In genomic region chr17:7574176-7574953, GRCh38 we compare ENCODE assay signal across 8 cellular contexts. TPM values are rescaled to one million over a fixed set of nuclear protein-coding genes. Genes with fewer than 3 reads are reported as not detected.
DNase-seq lines count a peak whose midpoint lies in the region; ATAC-seq and TF ChIP-seq lines count a peak whose summit lies in the region.

No MANE protein-coding gene starts in this region.

- TF ChIP-seq POLR2A in testis (IDR thresholded peaks at IDR 0.05) = no peak

- H3K27me3 Mint-ChIP-seq in activated CD8-positive, alpha-beta memory T cell treated with anti-CD3 and anti-CD28 coated beads, Interleukin-2, amount 10 ng/mL, durations not matched to agents 7 days and 5 days = no peaks in the 10 kb centered on the region
- H3K27me3 Mint-ChIP-seq in activated naive CD8-positive, alpha-beta T cell treated with anti-CD3 and anti-CD28 coated beads, Interleukin-2, amount 50 U/mL, for 24 hours = peaks cover 6% of the 10 kb centered on the region

- CTCF ChIA-PET in activated CD8-positive, alpha-beta memory T cell treated with anti-CD3 and anti-CD28 coated beads, Interleukin-2, amount 10 ng/mL, durations not matched to agents 7 days and 5 days (lab: Charles Lee) = interaction anchor here (1.4 to 3.1 kb wide), 5 partner anchors 10 to 219 kb away, joined by 5 to 15 read pairs (median 11); partner anchors contain the start of genes MPDU1, SENP3, SOX15 and TMEM95

- H3K9me3 Mint-ChIP-seq in activated CD8-positive, alpha-beta memory T cell treated with anti-CD3 and anti-CD28 coated beads, Interleukin-2, amount 10 ng/mL, durations not matched to agents 7 days and 5 days (ENCODE audit: low read depth) = no peaks in the 10 kb centered on the region
- H3K9me3 Mint-ChIP-seq in activated naive CD8-positive, alpha-beta T cell treated with anti-CD3 and anti-CD28 coated beads, Interleukin-2, amount 50 U/mL, for 24 hours = no peaks in the 10 kb centered on the region

- H3K27ac ChIP-seq in testis = peak overlapping the region in 1 of 2 donors; percentile 99

- H3K27me3 ChIP-seq in kidney epithelial cell (ENCODE audit: control insufficient read depth, insufficient read depth, low read length) (no peaks in the 10 kb centered on the region), testis (no peaks in the 10 kb centered on the region)

- 15 to 25% methylated on average over 14 to 15 of the region's 15 CpGs for WGBS in testis, 2 donors

- ATAC-seq in activated CD8-positive, alpha-beta memory T cell treated with anti-CD3 and anti-CD28 coated beads, Interleukin-2, amount 10 ng/mL, durations not matched to agents 7 days and 5 days = no peak
- no peak for ATAC-seq in activated naive CD8-positive, alpha-beta T cell treated with anti-CD3 and anti-CD28 coated beads, Interleukin-2, amount 50 U/mL, for 24 hours
- no peak for ATAC-seq in GM21447 (IDR thresholded peaks at IDR 0.05; ENCODE audit: unreplicated experiment)

- peaks cover 72% of the 10 kb centered on the region for H3K36me3 Mint-ChIP-seq in activated CD8-positive, alpha-beta memory T cell treated with anti-CD3 and anti-CD28 coated beads, Interleukin-2, amount 10 ng/mL, durations not matched to agents 7 days and 5 days
- peaks cover 82% of the 10 kb centered on the region for H3K36me3 Mint-ChIP-seq in activated naive CD8-positive, alpha-beta T cell treated with anti-CD3 and anti-CD28 coated beads, Interleukin-2, amount 50 U/mL, for 24 hours (ENCODE audit: low read depth)

- H3K4me1 ChIP-seq in testis = peaks cover 21% of the 10 kb centered on the region

- in situ Hi-C loops in KBM-7 (cut with MboI; ENCODE audit: low pct_unique_long_range_greater_than_20kb, low sequenced_read_pairs) = no loop called here

- peak overlapping the region; percentile 95 for H3K4me3 Mint-ChIP-seq in activated CD8-positive, alpha-beta memory T cell treated with anti-CD3 and anti-CD28 coated beads, Interleukin-2, amount 10 ng/mL, durations not matched to agents 7 days and 5 days
- peak overlapping the region; percentile 91 for H3K4me3 Mint-ChIP-seq in activated naive CD8-positive, alpha-beta T cell treated with anti-CD3 and anti-CD28 coated beads, Interleukin-2, amount 50 U/mL, for 24 hours

- peak overlapping the region; percentile 66 for H3K27ac Mint-ChIP-seq in activated CD8-positive, alpha-beta memory T cell treated with anti-CD3 and anti-CD28 coated beads, Interleukin-2, amount 10 ng/mL, durations not matched to agents 7 days and 5 days
- peak overlapping the region; percentile 100 for H3K27ac Mint-ChIP-seq in activated naive CD8-positive, alpha-beta T cell treated with anti-CD3 and anti-CD28 coated beads, Interleukin-2, amount 50 U/mL, for 24 hours

- H3K4me3 ChIP-seq in kidney epithelial cell (ENCODE audit: low read depth, low read length) = peak overlapping the region; percentile 82
- H3K4me3 ChIP-seq in testis = peak overlapping the region; percentile 100

- peaks cover 13% of the 10 kb centered on the region for H3K36me3 ChIP-seq in kidney epithelial cell (ENCODE audit: control insufficient read depth, insufficient read depth, low read length)
- no peaks in the 10 kb centered on the region for H3K36me3 ChIP-seq in testis (ENCODE audit: low read depth, missing control alignments)

- H3K4me1 Mint-ChIP-seq in activated CD8-positive, alpha-beta memory T cell treated with anti-CD3 and anti-CD28 coated beads, Interleukin-2, amount 10 ng/mL, durations not matched to agents 7 days and 5 days = peaks cover 67% of the 10 kb centered on the region
- H3K4me1 Mint-ChIP-seq in activated naive CD8-positive, alpha-beta T cell treated with anti-CD3 and anti-CD28 coated beads, Interleukin-2, amount 50 U/mL, for 24 hours = peaks cover 70% of the 10 kb centered on the region

- intact Hi-C loops in testis (cut with DNase I; ENCODE audit: low total_unique reads) = no loop called here

- peak; percentile 39 for DNase-seq in activated CD8-positive, alpha-beta memory T cell treated with anti-CD3 and anti-CD28 coated beads, Interleukin-2, amount 10 ng/mL, durations not matched to agents 7 days and 5 days
- no peak for DNase-seq in activated CD8-positive, alpha-beta memory T cell treated with anti-CD3 and anti-CD28 coated beads, Interleukin-2, amount 50 U/mL, for 48 hours
- DNase-seq in activated naive CD8-positive, alpha-beta T cell treated with anti-CD3 and anti-CD28 coated beads, Interleukin-2, amount 50 U/mL, for 24 hours = no peak
- DNase-seq in kidney epithelial cell (ENCODE audit: low read depth) (no peak), testis (no peak), KBM-7 (no peak), iPS-NIHi7 (ENCODE audit: extremely low spot score) (no peak)

- no peaks in the 10 kb centered on the region for H3K9me3 ChIP-seq in testis

- TF ChIP-seq CTCF in kidney epithelial cell (IDR thresholded peaks at IDR 0.05; ENCODE audit: insufficient read depth, low read length, poor library complexity, severe bottlenecking) (no peak), testis (IDR thresholded peaks at IDR 0.05) (no peak)

RNA-seq across cellular contexts. Expression of gene CD68, which starts 5.1 kb away (rescaled TPM):
- 10 to 100 TPM in 1 of 2 experiments, 1 to 10 TPM in 1; 10.0 to 26.7 TPM for total RNA-seq in activated CD8-positive, alpha-beta memory T cell treated with anti-CD3 and anti-CD28 coated beads, Interleukin-2, amount 10 ng/mL, durations not matched to agents 7 days and 5 days
- total RNA-seq in kidney epithelial cell = 7.4 and 8.7 TPM in 2 replicates
- 1 to 10 TPM; 2.0 to 6.4 TPM for total RNA-seq in testis
- polyA plus RNA-seq in testis (ENCODE audit: insufficient read depth, low read depth, low replicate concordance) = 54.8 TPM

RNA-seq across cellular contexts. Expression of gene MPDU1, which starts 9.3 kb away (rescaled TPM):
- 10 to 100 TPM; 57.6 to 76.9 TPM for total RNA-seq in activated CD8-positive, alpha-beta memory T cell treated with anti-CD3 and anti-CD28 coated beads, Interleukin-2, amount 10 ng/mL, durations not matched to agents 7 days and 5 days
- total RNA-seq in kidney epithelial cell = 161 and 187 TPM in 2 replicates
- total RNA-seq in testis = 10 to 100 TPM; 55.7 to 88.7 TPM
- polyA plus RNA-seq in testis (ENCODE audit: insufficient read depth, low read depth, low replicate concordance) = 60.9 TPM

RNA-seq across cellular contexts. Expression of gene SENP3, which starts 12.6 kb away (rescaled TPM):
- total RNA-seq in activated CD8-positive, alpha-beta memory T cell treated with anti-CD3 and anti-CD28 coated beads, Interleukin-2, amount 10 ng/mL, durations not matched to agents 7 days and 5 days = 10 to 100 TPM; 55.7 to 70.9 TPM
- 107 and 109 TPM in 2 replicates for total RNA-seq in kidney epithelial cell
- total RNA-seq in testis = 10 to 100 TPM; 77.4 to 83.5 TPM
- polyA plus RNA-seq in testis (ENCODE audit: insufficient read depth, low read depth, low replicate concordance) = 108 TPM

RNA-seq across cellular contexts. Expression of gene SOX15, which starts 15.5 kb away (rescaled TPM):
- under 1 TPM; 0.21 to 0.35 TPM for total RNA-seq in activated CD8-positive, alpha-beta memory T cell treated with anti-CD3 and anti-CD28 coated beads, Interleukin-2, amount 10 ng/mL, durations not matched to agents 7 days and 5 days
- 1.8 and 3.4 TPM in 2 replicates for total RNA-seq in kidney epithelial cell
- total RNA-seq in testis = 1 to 10 TPM; 2.8 to 4.0 TPM
- polyA plus RNA-seq in testis (ENCODE audit: insufficient read depth, low read depth, low replicate concordance) = 2.6 TPM

RNA-seq across cellular contexts. Expression of gene TNFSF13, which starts 15.8 kb away (rescaled TPM):
- 1 to 10 TPM; 2.2 to 2.5 TPM for total RNA-seq in activated CD8-positive, alpha-beta memory T cell treated with anti-CD3 and anti-CD28 coated beads, Interleukin-2, amount 10 ng/mL, durations not matched to agents 7 days and 5 days
- 13.5 and 14.3 TPM in 2 replicates for total RNA-seq in kidney epithelial cell
- total RNA-seq in testis = 1 to 10 TPM; 1.2 to 5.1 TPM
- 11.5 TPM for polyA plus RNA-seq in testis (ENCODE audit: insufficient read depth, low read depth, low replicate concordance)
